In genomic region chr7:2504818-2505375, GRCh38 we compare ENCODE assay signal across 1 cellular context.
TF ChIP-seq lines count a peak whose summit lies in the region.

No MANE protein-coding gene starts in this region.

TF ChIP-seq in HepG2, 621 proteins besides CTCF, POLR2A, EP300 and RAD21:
- TF ChIP-seq ZNF687 (CRISPR knock-in tag; IDR thresholded peaks at IDR 0.05): no peak
- peak; percentile 79 for TF ChIP-seq ZNF629 (CRISPR knock-in tag; conservative IDR thresholded peaks at IDR 0.05)
